Comparison of ENCODE assay signal across 2 cellular contexts in the genomic region with DNA sequence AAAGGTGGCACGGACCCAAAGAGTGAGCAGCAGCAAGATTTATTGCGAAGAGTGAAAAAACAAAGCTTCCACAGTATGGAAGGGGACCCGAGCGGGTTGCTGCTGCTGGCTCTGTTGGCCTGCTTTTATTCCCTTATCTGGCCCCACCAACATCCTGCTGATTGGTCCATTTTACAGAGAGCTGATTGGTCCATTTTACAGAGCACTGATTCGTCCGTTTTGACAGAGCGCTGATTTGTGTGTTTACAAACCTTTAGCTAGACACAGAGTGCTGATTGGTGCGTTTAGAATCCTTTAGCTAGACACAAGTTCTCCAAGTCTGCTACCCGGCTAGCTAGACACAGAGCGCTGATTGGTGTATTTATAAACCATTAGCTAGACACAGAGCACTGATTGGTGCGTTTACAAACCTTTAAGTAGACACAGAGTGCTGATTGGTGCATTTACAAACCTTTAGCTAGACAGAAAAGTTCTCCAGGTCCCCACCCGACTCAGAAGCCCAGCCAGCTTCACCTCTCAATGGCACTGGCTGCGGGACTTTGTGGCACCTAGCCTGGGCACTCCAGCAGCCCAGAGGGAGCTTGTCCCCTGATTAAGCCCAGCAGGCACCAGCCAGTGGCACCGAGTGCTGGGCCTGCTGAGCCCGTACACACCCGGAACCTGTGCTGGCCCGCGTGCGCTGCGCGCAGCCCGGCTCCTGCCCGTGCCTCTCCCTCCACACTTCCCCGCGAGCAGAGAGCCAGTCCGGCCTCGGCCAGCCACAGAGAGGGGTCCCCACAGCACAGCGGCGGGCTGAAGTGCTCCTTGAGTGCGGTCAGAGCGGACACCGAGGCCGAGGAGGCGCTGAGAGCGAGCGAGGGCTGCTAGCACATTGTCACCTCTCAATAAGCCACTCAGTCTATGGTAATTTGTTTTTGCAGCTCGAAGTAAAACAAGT.
A peak's percentile ranks its signal among the peaks of the same experiment; 100 is the strongest.
TF ChIP-seq lines count a peak whose summit lies in the region.

No MANE protein-coding gene starts in this region.

TF ChIP-seq in A549, 52 proteins besides CTCF, POLR2A, EP300 and RAD21:
- no peak for TF ChIP-seq CBX2 (IDR thresholded peaks at IDR 0.05; ENCODE audit: borderline replicate concordance, low read depth)
- TF ChIP-seq BHLHE40 (IDR thresholded peaks at IDR 0.05; ENCODE audit: low read depth, low read length) = no peak
- TF ChIP-seq HOXB5 (CRISPR knock-in tag; IDR thresholded peaks at IDR 0.05) = no peak
- no peak for TF ChIP-seq CHD4 (IDR thresholded peaks at IDR 0.05; ENCODE audit: borderline replicate concordance)
- TF ChIP-seq RCOR1 (IDR thresholded peaks at IDR 0.05; ENCODE audit: low read depth, low read length) = no peak
- TF ChIP-seq, protein P1, sequence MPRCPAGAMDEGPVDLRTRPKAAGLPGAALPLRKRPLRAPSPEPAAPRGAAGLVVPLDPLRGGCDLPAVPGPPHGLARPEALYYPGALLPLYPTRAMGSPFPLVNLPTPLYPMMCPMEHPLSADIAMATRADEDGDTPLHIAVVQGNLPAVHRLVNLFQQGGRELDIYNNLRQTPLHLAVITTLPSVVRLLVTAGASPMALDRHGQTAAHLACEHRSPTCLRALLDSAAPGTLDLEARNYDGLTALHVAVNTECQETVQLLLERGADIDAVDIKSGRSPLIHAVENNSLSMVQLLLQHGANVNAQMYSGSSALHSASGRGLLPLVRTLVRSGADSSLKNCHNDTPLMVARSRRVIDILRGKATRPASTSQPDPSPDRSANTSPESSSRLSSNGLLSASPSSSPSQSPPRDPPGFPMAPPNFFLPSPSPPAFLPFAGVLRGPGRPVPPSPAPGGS (IDR thresholded peaks at IDR 0.05) = no peak
- no peak for TF ChIP-seq TFCP2L1 (CRISPR knock-in tag; IDR thresholded peaks at IDR 0.05)
- no peak for TF ChIP-seq NPAS2 (CRISPR knock-in tag; IDR thresholded peaks at IDR 0.05; ENCODE audit: borderline replicate concordance)
- TF ChIP-seq, protein P2, sequence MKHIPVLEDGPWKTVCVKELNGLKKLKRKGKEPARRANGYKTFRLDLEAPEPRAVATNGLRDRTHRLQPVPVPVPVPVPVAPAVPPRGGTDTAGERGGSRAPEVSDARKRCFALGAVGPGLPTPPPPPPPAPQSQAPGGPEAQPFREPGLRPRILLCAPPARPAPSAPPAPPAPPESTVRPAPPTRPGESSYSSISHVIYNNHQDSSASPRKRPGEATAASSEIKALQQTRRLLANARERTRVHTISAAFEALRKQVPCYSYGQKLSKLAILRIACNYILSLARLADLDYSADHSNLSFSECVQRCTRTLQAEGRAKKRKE (CRISPR knock-in tag; IDR thresholded peaks at IDR 0.05; ENCODE audit: low read depth) = no peak
- no peak for TF ChIP-seq GATA3 (IDR thresholded peaks at IDR 0.05; ENCODE audit: borderline replicate concordance)
- TF ChIP-seq, protein P3, sequence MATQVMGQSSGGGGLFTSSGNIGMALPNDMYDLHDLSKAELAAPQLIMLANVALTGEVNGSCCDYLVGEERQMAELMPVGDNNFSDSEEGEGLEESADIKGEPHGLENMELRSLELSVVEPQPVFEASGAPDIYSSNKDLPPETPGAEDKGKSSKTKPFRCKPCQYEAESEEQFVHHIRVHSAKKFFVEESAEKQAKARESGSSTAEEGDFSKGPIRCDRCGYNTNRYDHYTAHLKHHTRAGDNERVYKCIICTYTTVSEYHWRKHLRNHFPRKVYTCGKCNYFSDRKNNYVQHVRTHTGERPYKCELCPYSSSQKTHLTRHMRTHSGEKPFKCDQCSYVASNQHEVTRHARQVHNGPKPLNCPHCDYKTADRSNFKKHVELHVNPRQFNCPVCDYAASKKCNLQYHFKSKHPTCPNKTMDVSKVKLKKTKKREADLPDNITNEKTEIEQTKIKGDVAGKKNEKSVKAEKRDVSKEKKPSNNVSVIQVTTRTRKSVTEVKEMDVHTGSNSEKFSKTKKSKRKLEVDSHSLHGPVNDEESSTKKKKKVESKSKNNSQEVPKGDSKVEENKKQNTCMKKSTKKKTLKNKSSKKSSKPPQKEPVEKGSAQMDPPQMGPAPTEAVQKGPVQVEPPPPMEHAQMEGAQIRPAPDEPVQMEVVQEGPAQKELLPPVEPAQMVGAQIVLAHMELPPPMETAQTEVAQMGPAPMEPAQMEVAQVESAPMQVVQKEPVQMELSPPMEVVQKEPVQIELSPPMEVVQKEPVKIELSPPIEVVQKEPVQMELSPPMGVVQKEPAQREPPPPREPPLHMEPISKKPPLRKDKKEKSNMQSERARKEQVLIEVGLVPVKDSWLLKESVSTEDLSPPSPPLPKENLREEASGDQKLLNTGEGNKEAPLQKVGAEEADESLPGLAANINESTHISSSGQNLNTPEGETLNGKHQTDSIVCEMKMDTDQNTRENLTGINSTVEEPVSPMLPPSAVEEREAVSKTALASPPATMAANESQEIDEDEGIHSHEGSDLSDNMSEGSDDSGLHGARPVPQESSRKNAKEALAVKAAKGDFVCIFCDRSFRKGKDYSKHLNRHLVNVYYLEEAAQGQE (IDR thresholded peaks at IDR 0.05) = no peak
- no peak for TF ChIP-seq MYC (IDR thresholded peaks at IDR 0.05; ENCODE audit: borderline replicate concordance, low read length)
- TF ChIP-seq SREBF2 (IDR thresholded peaks at IDR 0.05) = no peak
- TF ChIP-seq NFE2L2 (conservative IDR thresholded peaks at IDR 0.05; ENCODE audit: low read length) = no peak
- TF ChIP-seq KDM5A (IDR thresholded peaks at IDR 0.05) = no peak
- no peak for TF ChIP-seq RNF2 (IDR thresholded peaks at IDR 0.05; ENCODE audit: borderline replicate concordance, low read depth)
- TF ChIP-seq ZC3H11A (IDR thresholded peaks at IDR 0.05) = no peak
- TF ChIP-seq, protein P4, sequence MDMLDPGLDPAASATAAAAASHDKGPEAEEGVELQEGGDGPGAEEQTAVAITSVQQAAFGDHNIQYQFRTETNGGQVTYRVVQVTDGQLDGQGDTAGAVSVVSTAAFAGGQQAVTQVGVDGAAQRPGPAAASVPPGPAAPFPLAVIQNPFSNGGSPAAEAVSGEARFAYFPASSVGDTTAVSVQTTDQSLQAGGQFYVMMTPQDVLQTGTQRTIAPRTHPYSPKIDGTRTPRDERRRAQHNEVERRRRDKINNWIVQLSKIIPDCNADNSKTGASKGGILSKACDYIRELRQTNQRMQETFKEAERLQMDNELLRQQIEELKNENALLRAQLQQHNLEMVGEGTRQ (IDR thresholded peaks at IDR 0.05) = no peak
- no peak for TF ChIP-seq KDM1A (IDR thresholded peaks at IDR 0.05; ENCODE audit: low read depth)

TF ChIP-seq in HepG2, 621 proteins besides CTCF, POLR2A, EP300 and RAD21:
- TF ChIP-seq, protein P5, sequence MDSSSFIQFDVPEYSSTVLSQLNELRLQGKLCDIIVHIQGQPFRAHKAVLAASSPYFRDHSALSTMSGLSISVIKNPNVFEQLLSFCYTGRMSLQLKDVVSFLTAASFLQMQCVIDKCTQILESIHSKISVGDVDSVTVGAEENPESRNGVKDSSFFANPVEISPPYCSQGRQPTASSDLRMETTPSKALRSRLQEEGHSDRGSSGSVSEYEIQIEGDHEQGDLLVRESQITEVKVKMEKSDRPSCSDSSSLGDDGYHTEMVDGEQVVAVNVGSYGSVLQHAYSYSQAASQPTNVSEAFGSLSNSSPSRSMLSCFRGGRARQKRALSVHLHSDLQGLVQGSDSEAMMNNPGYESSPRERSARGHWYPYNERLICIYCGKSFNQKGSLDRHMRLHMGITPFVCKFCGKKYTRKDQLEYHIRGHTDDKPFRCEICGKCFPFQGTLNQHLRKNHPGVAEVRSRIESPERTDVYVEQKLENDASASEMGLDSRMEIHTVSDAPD (CRISPR knock-in tag; IDR thresholded peaks at IDR 0.05) = no peak
- no peak for TF ChIP-seq MTA3 (CRISPR knock-in tag; IDR thresholded peaks at IDR 0.05)
- no peak for TF ChIP-seq RCOR2 (CRISPR knock-in tag; IDR thresholded peaks at IDR 0.05)
- no peak for TF ChIP-seq SNAPC2 (CRISPR knock-in tag; IDR thresholded peaks at IDR 0.05)
- no peak for TF ChIP-seq ZNF777 (CRISPR knock-in tag; IDR thresholded peaks at IDR 0.05)
- TF ChIP-seq AGO2 (optimal IDR thresholded peaks at IDR 0.05; ENCODE audit: low read depth, low read length) = peak; percentile 67
- TF ChIP-seq KDM6A (CRISPR knock-in tag; IDR thresholded peaks at IDR 0.05; ENCODE audit: low read depth) = no peak
- peak; percentile 57 for TF ChIP-seq NFYB (CRISPR knock-in tag; IDR thresholded peaks at IDR 0.05)
- TF ChIP-seq, protein P6, sequence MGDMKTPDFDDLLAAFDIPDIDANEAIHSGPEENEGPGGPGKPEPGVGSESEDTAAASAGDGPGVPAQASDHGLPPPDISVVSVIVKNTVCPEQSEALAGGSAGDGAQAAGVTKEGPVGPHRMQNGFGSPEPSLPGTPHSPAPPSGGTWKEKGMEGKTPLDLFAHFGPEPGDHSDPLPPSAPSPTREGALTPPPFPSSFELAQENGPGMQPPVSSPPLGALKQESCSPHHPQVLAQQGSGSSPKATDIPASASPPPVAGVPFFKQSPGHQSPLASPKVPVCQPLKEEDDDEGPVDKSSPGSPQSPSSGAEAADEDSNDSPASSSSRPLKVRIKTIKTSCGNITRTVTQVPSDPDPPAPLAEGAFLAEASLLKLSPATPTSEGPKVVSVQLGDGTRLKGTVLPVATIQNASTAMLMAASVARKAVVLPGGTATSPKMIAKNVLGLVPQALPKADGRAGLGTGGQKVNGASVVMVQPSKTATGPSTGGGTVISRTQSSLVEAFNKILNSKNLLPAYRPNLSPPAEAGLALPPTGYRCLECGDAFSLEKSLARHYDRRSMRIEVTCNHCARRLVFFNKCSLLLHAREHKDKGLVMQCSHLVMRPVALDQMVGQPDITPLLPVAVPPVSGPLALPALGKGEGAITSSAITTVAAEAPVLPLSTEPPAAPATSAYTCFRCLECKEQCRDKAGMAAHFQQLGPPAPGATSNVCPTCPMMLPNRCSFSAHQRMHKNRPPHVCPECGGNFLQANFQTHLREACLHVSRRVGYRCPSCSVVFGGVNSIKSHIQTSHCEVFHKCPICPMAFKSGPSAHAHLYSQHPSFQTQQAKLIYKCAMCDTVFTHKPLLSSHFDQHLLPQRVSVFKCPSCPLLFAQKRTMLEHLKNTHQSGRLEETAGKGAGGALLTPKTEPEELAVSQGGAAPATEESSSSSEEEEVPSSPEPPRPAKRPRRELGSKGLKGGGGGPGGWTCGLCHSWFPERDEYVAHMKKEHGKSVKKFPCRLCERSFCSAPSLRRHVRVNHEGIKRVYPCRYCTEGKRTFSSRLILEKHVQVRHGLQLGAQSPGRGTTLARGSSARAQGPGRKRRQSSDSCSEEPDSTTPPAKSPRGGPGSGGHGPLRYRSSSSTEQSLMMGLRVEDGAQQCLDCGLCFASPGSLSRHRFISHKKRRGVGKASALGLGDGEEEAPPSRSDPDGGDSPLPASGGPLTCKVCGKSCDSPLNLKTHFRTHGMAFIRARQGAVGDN (CRISPR knock-in tag; IDR thresholded peaks at IDR 0.05) = 0 out of 2 replicates have a peak, but pooled peaks have one; percentile 28
- TF ChIP-seq ZNF570 (CRISPR knock-in tag; IDR thresholded peaks at IDR 0.05; ENCODE audit: borderline replicate concordance) = no peak
- TF ChIP-seq ASH2L (IDR thresholded peaks at IDR 0.05; ENCODE audit: insufficient read length, low read depth, low read length) = no peak
- no peak for TF ChIP-seq ZNF30 (CRISPR knock-in tag; IDR thresholded peaks at IDR 0.05)
- 0 out of 2 replicates have a peak, but pooled peaks have one; percentile 32 for TF ChIP-seq NFYC (CRISPR knock-in tag; IDR thresholded peaks at IDR 0.05)
- TF ChIP-seq ZNF839 (CRISPR knock-in tag; IDR thresholded peaks at IDR 0.05; ENCODE audit: borderline replicate concordance) = no peak
- TF ChIP-seq, protein P7, sequence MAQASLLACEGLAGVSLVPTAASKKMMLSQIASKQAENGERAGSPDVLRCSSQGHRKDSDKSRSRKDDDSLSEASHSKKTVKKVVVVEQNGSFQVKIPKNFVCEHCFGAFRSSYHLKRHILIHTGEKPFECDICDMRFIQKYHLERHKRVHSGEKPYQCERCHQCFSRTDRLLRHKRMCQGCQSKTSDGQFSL (CRISPR knock-in tag; IDR thresholded peaks at IDR 0.05) = no peak
- TF ChIP-seq ZNF607 (CRISPR knock-in tag; IDR thresholded peaks at IDR 0.05; ENCODE audit: borderline replicate concordance) = no peak
TF ChIP-seq in HepG2: peak in this region for 4.
